Comparison of ENCODE assay signal across 8 cellular contexts in the genomic region with DNA sequence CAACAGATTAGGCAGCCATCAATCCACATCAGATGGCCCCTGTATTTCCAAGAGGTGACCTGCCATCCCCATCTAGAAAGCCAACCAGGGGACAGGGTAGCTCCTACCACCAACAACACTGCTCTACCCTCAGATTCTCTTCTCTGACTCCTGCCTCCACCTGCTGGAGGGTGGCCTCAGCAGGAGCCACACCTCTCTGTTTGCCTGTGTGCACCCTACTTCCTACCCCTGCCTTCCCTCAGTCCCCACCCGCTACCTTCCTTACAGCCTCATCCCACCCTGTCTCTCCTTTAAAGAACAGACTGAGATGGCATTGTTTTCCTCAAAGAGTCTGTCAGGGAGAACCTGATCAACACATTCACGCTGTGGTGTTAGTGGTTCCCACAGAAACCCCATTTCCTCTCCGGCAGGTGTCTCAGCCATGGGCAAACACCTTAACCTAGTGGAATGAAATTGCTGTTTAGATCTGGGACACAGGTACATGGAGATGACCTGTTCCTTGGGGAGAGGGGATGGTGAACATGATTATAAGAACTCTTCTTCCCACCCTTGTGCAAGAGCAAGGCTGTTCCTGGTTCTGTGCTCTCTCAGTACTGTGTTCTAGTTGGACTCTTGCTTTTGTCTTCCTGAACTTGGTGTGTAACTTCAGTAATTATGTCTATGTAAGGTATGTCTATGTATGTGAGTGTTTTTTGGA. TPM values are rescaled to one million over a fixed set of nuclear protein-coding genes. Genes with fewer than 3 reads are reported as not detected.
DNase-seq lines count a peak whose midpoint lies in the region; ATAC-seq and TF ChIP-seq lines count a peak whose summit lies in the region.

No MANE protein-coding gene starts in this region.

- H3K27ac Mint-ChIP-seq in activated T-helper 2 cell treated with anti-CD3 and anti-CD28 coated beads, Interferon-gamma antibody, Interleukin-2, Interleukin-4, amounts not matched to agents 10 μg/mL and 5 μg/mL and 100 μg/mL, durations not matched to agents 14 hours and 24 hours and 36 hours: no peak overlapping the region
- H3K27ac Mint-ChIP-seq in memory B cell: peak overlapping the region; percentile 32

- peak overlapping the region; percentile 80 to 95 (median 90); a peak in 17 of 20 replicates for H3K4me3 ChIP-seq in BLaER1 treated with 17β-estradiol and CSF1 and Interleukin-3, amounts not matched to agents 10 nM and 100 nM

- TF ChIP-seq CTCF in GM20000 (IDR thresholded peaks at IDR 0.05; ENCODE audit: extremely low read depth, missing control alignments): peak; percentile 0

- H3K27me3 ChIP-seq in BLaER1 treated with 17β-estradiol and CSF1 and Interleukin-3, amounts not matched to agents 10 nM and 100 nM: no peaks in the 10 kb centered on the region

- peaks cover 23% of the 10 kb centered on the region for H3K36me3 Mint-ChIP-seq in activated T-helper 2 cell treated with anti-CD3 and anti-CD28 coated beads, Interferon-gamma antibody, Interleukin-2, Interleukin-4, amounts not matched to agents 10 μg/mL and 5 μg/mL and 100 μg/mL, durations not matched to agents 14 hours and 24 hours and 36 hours (ENCODE audit: low read depth)
- no peaks in the 10 kb centered on the region for H3K36me3 Mint-ChIP-seq in memory B cell

- H3K36me3 ChIP-seq in BLaER1 treated with 17β-estradiol and CSF1 and Interleukin-3, amounts not matched to agents 10 nM and 100 nM: peaks cover 0 to 9% (median 7%) of the 10 kb centered on the region in 11 experiments; a peak in 8 of 22 replicates

- no peak for ATAC-seq in memory B cell (ENCODE audit: low read depth)
- no peak for ATAC-seq in HG03354 (IDR thresholded peaks at IDR 0.05; ENCODE audit: poor library complexity, severe bottlenecking, unreplicated experiment)
- no peak for ATAC-seq in HG02610 (IDR thresholded peaks at IDR 0.05; ENCODE audit: unreplicated experiment)

- peaks cover 0 to 55% (median 31%) of the 10 kb centered on the region in 11 experiments; a peak in 19 of 22 replicates for H4K20me1 ChIP-seq in BLaER1 treated with 17β-estradiol and CSF1 and Interleukin-3, amounts not matched to agents 10 nM and 100 nM

- H3K4me1 ChIP-seq in BLaER1 treated with 17β-estradiol and CSF1 and Interleukin-3, amounts not matched to agents 10 nM and 100 nM: peaks cover 36 to 52% (median 41%) of the 10 kb centered on the region in 10 experiments

- intact Hi-C loops in activated T-helper 2 cell treated with anti-CD3 and anti-CD28 coated beads, Interferon-gamma antibody, Interleukin-2, Interleukin-4, amounts not matched to agents 10 μg/mL and 5 μg/mL and 100 μg/mL, durations not matched to agents 14 hours and 24 hours and 36 hours (cut with micrococcal nuclease): loop anchor here (2.0 to 5.0 kb wide), 3 partner anchors 37 to 205 kb away; partner anchors contain the start of gene APMAP

- H3K4me3 Mint-ChIP-seq in activated T-helper 2 cell treated with anti-CD3 and anti-CD28 coated beads, Interferon-gamma antibody, Interleukin-2, Interleukin-4, amounts not matched to agents 10 μg/mL and 5 μg/mL and 100 μg/mL, durations not matched to agents 14 hours and 24 hours and 36 hours (ENCODE audit: low read depth): peak overlapping the region; percentile 94
- peak overlapping the region; percentile 73 for H3K4me3 Mint-ChIP-seq in memory B cell

- H3K4me2 ChIP-seq in BLaER1 treated with 17β-estradiol and CSF1 and Interleukin-3, amounts not matched to agents 10 nM and 100 nM: peak overlapping the region; percentile 93 to 100 (median 98)

- H3K4me1 Mint-ChIP-seq in activated T-helper 2 cell treated with anti-CD3 and anti-CD28 coated beads, Interferon-gamma antibody, Interleukin-2, Interleukin-4, amounts not matched to agents 10 μg/mL and 5 μg/mL and 100 μg/mL, durations not matched to agents 14 hours and 24 hours and 36 hours (ENCODE audit: low read depth): peaks cover 26% of the 10 kb centered on the region
- peaks cover 32% of the 10 kb centered on the region for H3K4me1 Mint-ChIP-seq in memory B cell

- no peaks in the 10 kb centered on the region for H3K27me3 Mint-ChIP-seq in activated T-helper 2 cell treated with anti-CD3 and anti-CD28 coated beads, Interferon-gamma antibody, Interleukin-2, Interleukin-4, amounts not matched to agents 10 μg/mL and 5 μg/mL and 100 μg/mL, durations not matched to agents 14 hours and 24 hours and 36 hours (ENCODE audit: low read depth)
- no peaks in the 10 kb centered on the region for H3K27me3 Mint-ChIP-seq in memory B cell

- H3K9ac ChIP-seq in BLaER1 treated with 17β-estradiol and CSF1 and Interleukin-3, amounts not matched to agents 10 nM and 100 nM: peak overlapping the region in 5 of 11 experiments; percentile 85 to 91 (median 88); a peak in 10 of 22 replicates

- H3K27ac ChIP-seq in BLaER1 treated with 17β-estradiol and CSF1 and Interleukin-3, amounts not matched to agents 10 nM and 100 nM: no peak overlapping the region

- H3K9me3 ChIP-seq in BLaER1 treated with 17β-estradiol and CSF1 and Interleukin-3, amounts not matched to agents 10 nM and 100 nM (replicated peaks in 1 of 11): peaks cover 0 to 16% (median 7%) of the 10 kb centered on the region in 11 experiments; a peak in 17 of 22 replicates

- DNase-seq in GM20000 (ENCODE audit: low spot score): no peak
- DNase-seq in activated T-helper 2 cell treated with anti-CD3 and anti-CD28 coated beads, Interferon-gamma antibody, Interleukin-2, Interleukin-4, amounts not matched to agents 10 μg/mL and 5 μg/mL and 100 μg/mL, durations not matched to agents 14 hours and 24 hours and 36 hours (ENCODE audit: low spot score): no peak
- DNase-seq in memory B cell (ENCODE audit: low spot score in 2 of 2): no peak
- DNase-seq in H4 (ENCODE audit: low spot score): no peak
- DNase-seq in NCI-H2029 (lab: John Stamatoyannopoulos, UW): no peak

- H3K9me3 Mint-ChIP-seq in activated T-helper 2 cell treated with anti-CD3 and anti-CD28 coated beads, Interferon-gamma antibody, Interleukin-2, Interleukin-4, amounts not matched to agents 10 μg/mL and 5 μg/mL and 100 μg/mL, durations not matched to agents 14 hours and 24 hours and 36 hours: no peaks in the 10 kb centered on the region
- H3K9me3 Mint-ChIP-seq in memory B cell: no peaks in the 10 kb centered on the region

RNA-seq across cellular contexts. Expression of gene ENTPD6, which starts 1.8 kb away (rescaled TPM):
- 48.8 and 49.1 TPM in 2 replicates for total RNA-seq in activated T-helper 2 cell treated with anti-CD3 and anti-CD28 coated beads, Interferon-gamma antibody, Interleukin-2, Interleukin-4, amounts not matched to agents 10 μg/mL and 5 μg/mL and 100 μg/mL, durations not matched to agents 14 hours and 24 hours and 36 hours
- total RNA-seq in H4 (2014; rRNA removed; shearing (Covaris generic)): 21.4 and 22.3 TPM in 2 replicates

RNA-seq across cellular contexts. Expression of gene PYGB, which starts 50.6 kb away (rescaled TPM):
- 34.5 and 37.1 TPM in 2 replicates for total RNA-seq in activated T-helper 2 cell treated with anti-CD3 and anti-CD28 coated beads, Interferon-gamma antibody, Interleukin-2, Interleukin-4, amounts not matched to agents 10 μg/mL and 5 μg/mL and 100 μg/mL, durations not matched to agents 14 hours and 24 hours and 36 hours
- 39.4 and 41.1 TPM in 2 replicates for total RNA-seq in H4 (2014; rRNA removed; shearing (Covaris generic))
